Comparison of ENCODE assay signal across 24 cellular contexts in the genomic region with DNA sequence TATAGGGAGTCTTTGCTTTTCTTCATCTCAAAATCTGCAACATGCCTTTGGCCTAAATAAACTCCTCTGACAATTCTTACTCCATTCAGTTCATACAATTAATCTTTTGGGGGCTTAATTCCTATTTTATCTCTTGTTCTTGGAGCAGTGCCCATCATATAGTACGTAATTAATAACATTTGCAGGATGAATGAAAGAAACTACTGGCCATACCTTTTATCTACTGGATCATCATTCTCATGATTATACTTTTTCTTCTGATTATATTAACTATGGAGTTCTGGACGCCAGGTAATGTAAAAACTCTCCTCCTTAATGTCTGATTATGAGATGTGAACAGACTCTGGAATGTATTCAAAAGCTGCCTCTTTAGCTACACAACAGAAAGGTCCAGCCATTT. TPM values are rescaled to one million over a fixed set of nuclear protein-coding genes. Genes with fewer than 3 reads are reported as not detected.
"Had no signal": no experiment of that assay in that cellular context is flagged by ENCODE, and none has a peak within 500 bp of the region (broad histone marks: within the 10 kb centered on the region; RNA-seq: fewer than 3 reads in every experiment).

No MANE protein-coding gene starts in this region.

- H3K27ac ChIP-seq: colonic mucosa, coronary artery, dorsolateral prefrontal cortex, epithelial cell of prostate, esophagus muscularis mucosa, esophagus squamous epithelium, gastrocnemius medialis, gastroesophageal sphincter, heart left ventricle, heart right ventricle, hepatocyte had no signal

- H3K79me2 ChIP-seq: hepatocyte had no signal

- H3K4me3 ChIP-seq: colonic mucosa, coronary artery, dorsolateral prefrontal cortex, esophagus muscularis mucosa, esophagus squamous epithelium, gastrocnemius medialis, gastroesophageal sphincter, heart left ventricle, heart right ventricle, hepatocyte had no signal

- H3K9me3 ChIP-seq: colonic mucosa, esophagus muscularis mucosa, esophagus squamous epithelium, gastrocnemius medialis, gastroesophageal sphincter, heart left ventricle, heart right ventricle had no signal

- H2AFZ ChIP-seq: hepatocyte had no signal

- H3K4me2 ChIP-seq: hepatocyte had no signal

- H3K4me1 ChIP-seq: colonic mucosa, esophagus muscularis mucosa, esophagus squamous epithelium, gastrocnemius medialis, gastroesophageal sphincter, heart left ventricle, heart right ventricle had no signal

- H3K27me3 ChIP-seq: colonic mucosa, esophagus muscularis mucosa, esophagus squamous epithelium, gastrocnemius medialis, gastroesophageal sphincter, heart left ventricle, heart right ventricle, hepatocyte had no signal

- DNase-seq: colonic mucosa; cortex of kidney; dermis blood vessel endothelial cell; dorsolateral prefrontal cortex; effector CD4-positive, alpha-beta T cell; effector CD8-positive, alpha-beta T cell; effector memory CD4-positive, alpha-beta T cell; effector memory CD8-positive, alpha-beta T cell; endodermal cell; erythroblast; esophagus squamous epithelium; foreskin fibroblast; foreskin melanocyte; gastrocnemius medialis; glutamatergic neuron; head of caudate nucleus; heart left ventricle; heart right ventricle had no signal

- ATAC-seq: effector memory CD8-positive, alpha-beta T cell; esophagus mucosa; gastrocnemius medialis; gastroesophageal sphincter; heart left ventricle; heart right ventricle had no signal

- H3K36me3 ChIP-seq: colonic mucosa, esophagus muscularis mucosa, esophagus squamous epithelium, gastrocnemius medialis, gastroesophageal sphincter, heart left ventricle, heart right ventricle had no signal

RNA-seq across cellular contexts. Expression of gene SCN5A, which starts 46.5 kb away (rescaled TPM):
- total RNA-seq: esophagus mucosa had no signal
